In the genomic region with DNA sequence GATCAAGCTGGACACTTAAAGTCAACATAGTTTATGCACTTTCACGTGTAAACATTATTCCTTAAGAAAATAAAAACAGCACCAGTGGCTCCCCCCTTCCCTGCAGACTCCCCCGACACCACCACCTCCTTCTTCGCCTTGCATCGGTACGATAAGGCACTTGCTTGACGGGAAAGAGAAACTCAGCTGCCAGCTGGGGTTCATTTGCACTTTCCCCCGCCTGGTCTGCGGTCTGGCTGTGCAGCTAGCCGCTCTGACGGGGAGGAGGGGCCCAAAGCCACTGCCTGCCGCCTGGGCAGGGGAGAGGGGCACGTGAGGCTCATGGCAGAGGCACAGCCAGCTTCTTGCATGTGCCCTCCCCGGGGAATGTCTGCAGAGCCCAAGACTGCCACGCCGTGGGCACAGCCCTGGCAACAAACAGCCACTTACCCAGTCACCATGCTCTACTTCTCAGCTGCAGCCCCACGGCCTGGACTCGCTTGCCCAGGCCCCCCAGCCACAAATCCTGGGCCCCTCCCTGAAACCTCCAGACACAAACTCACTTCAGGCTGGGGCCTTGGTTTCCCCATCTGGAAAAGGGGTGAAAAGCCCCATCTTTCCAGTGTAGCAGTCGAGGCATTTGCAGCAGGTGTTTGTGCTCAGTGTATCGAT, we compare ENCODE assay signal across 8 cellular contexts. TPM values are rescaled to one million over a fixed set of nuclear protein-coding genes. Genes with fewer than 3 reads are reported as not detected.
DNase-seq lines count a peak whose midpoint lies in the region; ATAC-seq and TF ChIP-seq lines count a peak whose summit lies in the region.

No MANE protein-coding gene starts in this region.

- no peak overlapping the region for H3K27ac ChIP-seq in aorta (ENCODE audit: low read depth in 1 of 2, low read length in 2 of 2)

- H3K4me1 Mint-ChIP-seq in Calu3 (ENCODE audit: low read depth, unreplicated experiment): peaks cover 13% of the 10 kb centered on the region

- no peaks in the 10 kb centered on the region for H3K27me3 ChIP-seq in aorta (ENCODE audit: control insufficient read depth in 1 of 2, insufficient read depth in 2 of 2, low read length in 1 of 2)

- DNase-seq in Calu3: peak; percentile 81
- DNase-seq in HK-2 (ENCODE audit: unreplicated experiment): peak; percentile 41
- peak; percentile 33 for DNase-seq in SHP77 treated with DMSO at 0.1 percent for 48 hours (lab: John Stamatoyannopoulos, UW)
- peak; percentile 54 for DNase-seq in activated gamma-delta T cell treated with anti-CD3 and anti-CD28 coated beads, Interleukin-2, amount 50 U/mL, for 16 hours (ENCODE audit: low read depth)
- peak; percentile 82 for DNase-seq in Right ventricle myocardium inferior (ENCODE audit: missing footprints)
- peak; percentile 69 for DNase-seq in retina
- peak; percentile 88 to 90 for DNase-seq in aorta

- H3K36me3 ChIP-seq in aorta (ENCODE audit: control insufficient read depth in 1 of 2, insufficient read depth in 2 of 2, low read length in 1 of 2): no peaks in the 10 kb centered on the region

- no peaks in the 10 kb centered on the region for H3K36me3 Mint-ChIP-seq in Calu3 (ENCODE audit: insufficient read depth, unreplicated experiment)

- 7 to 8% methylated on average over 16 to 19 of the region's 19 CpGs for WGBS in aorta, 2 donors

- no peaks in the 10 kb centered on the region for H3K9me3 ChIP-seq in aorta (ENCODE audit: control insufficient read depth, low read length)

- CTCF ChIA-PET in Calu3 (lab: Charles Lee): interaction anchor here (0.6 to 2.0 kb wide), 9 partner anchors 11 to 326 kb away, joined by 3 to 20 read pairs (median 5); a partner anchor contains a TSS

- H3K4me1 ChIP-seq in aorta (ENCODE audit: control insufficient read depth in 1 of 2, insufficient read depth in 2 of 2, low read length in 2 of 2): no peaks in the 10 kb centered on the region

- BruUV-seq in Calu3 (replicated peaks; lab: Mats Ljungman, UMichigan): no TSS peak

- no peak overlapping the region for H3K27ac Mint-ChIP-seq in Calu3 (ENCODE audit: unreplicated experiment)

- intact Hi-C loops in Calu3 (cut with micrococcal nuclease; ENCODE audit: unreplicated experiment) (loop anchor here (5.0 kb wide), 1 partner anchor 40 kb away; a partner anchor contains a TSS), Right ventricle myocardium inferior (cut with DNase I) (loop anchor here (2.0 to 5.0 kb wide), 3 partner anchors 39 to 327 kb away; no protein-coding TSS in a partner anchor), aorta (cut with DNase I) (no loop called here)

- peak overlapping the region; percentile 6 for H3K4me3 Mint-ChIP-seq in Calu3 (ENCODE audit: low read depth, unreplicated experiment)

- H3K4me3 ChIP-seq in aorta (ENCODE audit: low read length in 2 of 2): no peak overlapping the region

- no peaks in the 10 kb centered on the region for H3K9me3 Mint-ChIP-seq in Calu3 (ENCODE audit: low read depth, unreplicated experiment)

- TF ChIP-seq CTCF in Calu3 (IDR thresholded peaks at IDR 0.05; ENCODE audit: unreplicated experiment): no peak

- peak; percentile 81 for ATAC-seq in GM19467 (IDR thresholded peaks at IDR 0.05; ENCODE audit: unreplicated experiment)
- peak; percentile 95 for ATAC-seq in Right ventricle myocardium inferior
- ATAC-seq in aorta (ENCODE audit: low FRiP score): peak; percentile 89

- peaks cover 11% of the 10 kb centered on the region for H3K27me3 Mint-ChIP-seq in Calu3 (ENCODE audit: unreplicated experiment)

RNA-seq across cellular contexts. Expression of a gene that starts 16.5 kb away (rescaled TPM):
- total RNA-seq in Calu3 (2022): not detected in 2 replicates
- total RNA-seq in Right ventricle myocardium inferior: not detected
- not detected for total RNA-seq in aorta
- polyA plus RNA-seq in aorta: not detected

RNA-seq across cellular contexts. Expression of a gene that starts 21.3 kb away (rescaled TPM):
- total RNA-seq in Calu3 (2022) (not detected in 2 replicates), Right ventricle myocardium inferior (not detected), aorta (not detected)
- not detected for polyA plus RNA-seq in aorta

RNA-seq across cellular contexts. Expression of a gene that starts 24.2 kb away (rescaled TPM):
- total RNA-seq in Calu3 (2022) (not detected in 2 replicates), Right ventricle myocardium inferior (not detected), aorta (not detected)
- polyA plus RNA-seq in aorta: not detected

RNA-seq across cellular contexts. Expression of a gene that starts 28.5 kb away (rescaled TPM):
- not detected in 2 replicates for total RNA-seq in Calu3 (2022)
- not detected for total RNA-seq in Right ventricle myocardium inferior
- total RNA-seq in aorta: not detected
- polyA plus RNA-seq in aorta: not detected

RNA-seq across cellular contexts. Expression of a gene that starts 41.6 kb away (rescaled TPM):
- 4.8 and 5.8 TPM in 2 replicates for total RNA-seq in Calu3 (2022)
- 6.0 TPM for total RNA-seq in Right ventricle myocardium inferior
- 1 to 10 TPM; 4.3 to 6.4 TPM for total RNA-seq in aorta
- polyA plus RNA-seq in aorta: 1 to 10 TPM; 1.5 to 2.6 TPM

Comparison
In these comparisons a context has a peak if more than half of its experiments do, and no peak if none do; other contexts are left out.
1. DNase-seq: peak in every context shown above with its lines; median percentile 89 in aorta; 82 in Right ventricle myocardium inferior; 81 in Calu3; 69 in retina; 54 in activated gamma-delta T cell treated with anti-CD3 and anti-CD28 coated beads, Interleukin-2, amount 50 U/mL, for 16 hours; 41 in HK-2; 33 in SHP77 treated with DMSO at 0.1 percent for 48 hours.
2. intact Hi-C loops: an anchor here in Calu3 (5.0 kb wide) and Right ventricle myocardium inferior (2.0 to 5.0 kb wide); none called in aorta.